Comparison of ENCODE assay signal across 1 cellular context in the genomic region with DNA sequence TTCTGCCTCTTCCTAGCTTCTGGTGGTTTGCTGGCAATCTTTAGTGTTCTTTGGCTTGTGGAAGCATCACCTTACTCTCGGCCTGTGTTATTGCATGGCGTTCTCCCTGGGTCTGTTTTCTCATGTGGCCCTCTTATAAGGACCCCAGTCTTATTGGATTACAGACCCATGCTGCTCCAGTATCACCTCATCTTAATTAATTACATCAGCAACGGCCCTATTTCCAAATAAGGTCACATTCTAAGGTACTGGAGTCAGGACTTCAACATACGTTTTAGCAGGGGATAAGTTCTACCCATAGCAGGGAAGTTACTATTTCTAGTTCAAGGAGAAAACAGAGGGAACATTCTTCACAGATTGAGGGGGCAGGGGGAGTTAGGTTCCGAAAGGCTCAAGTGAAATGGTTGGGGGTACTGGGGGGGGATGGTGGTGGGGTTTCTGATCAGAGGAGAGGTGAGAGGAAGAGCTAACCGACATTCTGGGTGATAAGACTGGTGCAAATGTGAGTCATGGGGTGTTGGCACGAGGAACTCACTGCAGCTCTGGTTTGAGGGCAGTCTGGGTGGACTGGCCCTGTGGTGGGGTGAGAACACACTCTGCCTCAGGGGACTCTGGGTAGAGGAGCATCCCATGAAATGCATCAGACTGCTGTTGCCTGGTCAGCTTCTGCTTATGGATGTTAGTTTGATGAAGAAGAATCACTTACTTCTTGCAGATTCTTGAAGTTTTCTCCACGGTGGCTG.
TF ChIP-seq lines count a peak whose summit lies in the region.

No MANE protein-coding gene starts in this region.

TF ChIP-seq in HCT116, 20 proteins besides CTCF, POLR2A, EP300 and RAD21 (continued from another document):
- TF ChIP-seq, protein P1, sequence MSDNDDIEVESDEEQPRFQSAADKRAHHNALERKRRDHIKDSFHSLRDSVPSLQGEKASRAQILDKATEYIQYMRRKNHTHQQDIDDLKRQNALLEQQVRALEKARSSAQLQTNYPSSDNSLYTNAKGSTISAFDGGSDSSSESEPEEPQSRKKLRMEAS (IDR thresholded peaks at IDR 0.05): peak; percentile 82
- no peak for TF ChIP-seq ZFX (IDR thresholded peaks at IDR 0.05)
- TF ChIP-seq EZH2phosphoT487 (IDR thresholded peaks at IDR 0.05; ENCODE audit: borderline replicate concordance): no peak
